1 cellular context compared by ENCODE assay signal in genomic region chr20:46640536-46641311, GRCh38.
TF ChIP-seq lines count a peak whose summit lies in the region.

No MANE protein-coding gene starts in this region.

TF ChIP-seq in HepG2, 621 proteins besides CTCF, POLR2A, EP300 and RAD21 (continued from another document and continues in another):
- TF ChIP-seq ZBTB37 (CRISPR knock-in tag; IDR thresholded peaks at IDR 0.05) (no peak), YEATS2 (CRISPR knock-in tag; IDR thresholded peaks at IDR 0.05; ENCODE audit: borderline replicate concordance) (no peak; the same call in 1 of the 2 replicates), KDM5A (IDR thresholded peaks at IDR 0.05; ENCODE audit: borderline replicate concordance, low read length) (no peak), ZNF703 (CRISPR knock-in tag; IDR thresholded peaks at IDR 0.05; ENCODE audit: borderline replicate concordance) (peak; percentile 63; the same call in 1 of the 2 replicates), NFYC (CRISPR knock-in tag; IDR thresholded peaks at IDR 0.05) (no peak; the same call in 1 of the 2 replicates), NCOA5 (CRISPR knock-in tag; IDR thresholded peaks at IDR 0.05) (no peak), FOXJ3 (CRISPR knock-in tag; IDR thresholded peaks at IDR 0.05; ENCODE audit: borderline replicate concordance) (peak; percentile 78; the same call in 1 of the 2 replicates), ZNF644 (CRISPR knock-in tag; IDR thresholded peaks at IDR 0.05; ENCODE audit: low read depth) (peak; percentile 77), TBP (CRISPR knock-in tag; IDR thresholded peaks at IDR 0.05) (no peak), ZNF652 (CRISPR knock-in tag; IDR thresholded peaks at IDR 0.05; ENCODE audit: borderline replicate concordance, low read depth) (0 out of 2 replicates have a peak, but pooled peaks have one; percentile 14), ZIK1 (CRISPR knock-in tag; IDR thresholded peaks at IDR 0.05; ENCODE audit: borderline replicate concordance, low read depth) (0 out of 2 replicates have a peak, but pooled peaks have one; percentile 35), TEAD3 (CRISPR knock-in tag; optimal IDR thresholded peaks at IDR 0.05; ENCODE audit: borderline replicate concordance) (peak; percentile 62), ZNF781 (CRISPR knock-in tag; IDR thresholded peaks at IDR 0.05; ENCODE audit: borderline replicate concordance, not compliant biosample characterization) (no peak), IRF1 (CRISPR knock-in tag; IDR thresholded peaks at IDR 0.05; ENCODE audit: low read depth) (no peak), MYPOP (CRISPR knock-in tag; IDR thresholded peaks at IDR 0.05) (peak; percentile 69; the same call in 1 of the 2 replicates), GMEB1 (CRISPR knock-in tag; IDR thresholded peaks at IDR 0.05; ENCODE audit: borderline replicate concordance) (peak; percentile 40; the same call in 1 of the 2 replicates), ZNF513 (CRISPR knock-in tag; conservative IDR thresholded peaks at IDR 0.05) (no peak), AKAP8 (CRISPR knock-in tag; IDR thresholded peaks at IDR 0.05) (no peak; the same call in 1 of the 2 replicates), ZNF501 (CRISPR knock-in tag; IDR thresholded peaks at IDR 0.05) (no peak), ZNF207 (IDR thresholded peaks at IDR 0.05; ENCODE audit: borderline replicate concordance) (no peak), HBP1 (CRISPR knock-in tag; IDR thresholded peaks at IDR 0.05; ENCODE audit: low read depth) (no peak), ZNF891 (CRISPR knock-in tag; IDR thresholded peaks at IDR 0.05) (0 out of 2 replicates have a peak, but pooled peaks have one; percentile 65), ETV6 (CRISPR knock-in tag; conservative IDR thresholded peaks at IDR 0.05) (no peak), THAP7 (CRISPR knock-in tag; IDR thresholded peaks at IDR 0.05) (peak; percentile 72; the same call in 1 of the 2 replicates), RXRA (CRISPR knock-in tag; IDR thresholded peaks at IDR 0.05) (peak; percentile 96), ZNF17 (CRISPR knock-in tag; IDR thresholded peaks at IDR 0.05) (no peak), ZNF160 (CRISPR knock-in tag; IDR thresholded peaks at IDR 0.05) (no peak), FOXA1 (IDR thresholded peaks at IDR 0.05) (no peak), FOXA1 (CRISPR knock-in tag; IDR thresholded peaks at IDR 0.05) (peak; percentile 94), ATF1 (CRISPR knock-in tag; IDR thresholded peaks at IDR 0.05) (no peak), SAFB2 (CRISPR knock-in tag; IDR thresholded peaks at IDR 0.05; ENCODE audit: borderline replicate concordance, low read depth) (peak; percentile 27; the same call in 1 of the 2 replicates), SMAD9 (CRISPR knock-in tag; IDR thresholded peaks at IDR 0.05) (0 out of 2 replicates have a peak, but pooled peaks have one; percentile 63), ZNF318 (CRISPR knock-in tag; IDR thresholded peaks at IDR 0.05) (no peak), MXD4 (CRISPR knock-in tag; IDR thresholded peaks at IDR 0.05) (no peak), ATRX (CRISPR knock-in tag; IDR thresholded peaks at IDR 0.05; ENCODE audit: borderline replicate concordance) (no peak), GABPB1 (CRISPR knock-in tag; IDR thresholded peaks at IDR 0.05) (0 out of 2 replicates have a peak, but pooled peaks have one; percentile 31)
